17 cellular contexts compared by ENCODE assay signal in genomic region chr3:126130081-126130855, GRCh38. TPM values are rescaled to one million over a fixed set of nuclear protein-coding genes. Genes with fewer than 3 reads are reported as not detected.
DNase-seq lines count a peak whose midpoint lies in the region; ATAC-seq, FAIRE-seq and TF ChIP-seq lines count a peak whose summit lies in the region.
"Had no signal": no experiment of that assay in that cellular context is flagged by ENCODE, and none has a peak within 500 bp of the region (broad histone marks: within the 10 kb centered on the region; RNA-seq: fewer than 3 reads in every experiment).

No MANE protein-coding gene starts in this region.

- TF ChIP-seq CTCF in bronchial epithelial cell (IDR thresholded peaks at IDR 0.05; ENCODE audit: insufficient read depth, low read length, severe bottlenecking) (no peak), left lung (IDR thresholded peaks at IDR 0.05) (no peak), testis (IDR thresholded peaks at IDR 0.05) (no peak)

- H3K27me3 ChIP-seq in bronchial epithelial cell (ENCODE audit: control insufficient read depth, insufficient read depth, low read length): no peaks in the 10 kb centered on the region
- no peaks in the 10 kb centered on the region for H3K27me3 ChIP-seq in left lung
- no peaks in the 10 kb centered on the region for H3K27me3 ChIP-seq in testis
- H3K27me3 ChIP-seq: breast epithelium had no signal

- H3K36me3 ChIP-seq in bronchial epithelial cell (ENCODE audit: control insufficient read depth, insufficient read depth, low read length) (no peaks in the 10 kb centered on the region), left lung (no peaks in the 10 kb centered on the region), testis (ENCODE audit: low read depth, missing control alignments) (no peaks in the 10 kb centered on the region)
- H3K36me3 ChIP-seq: breast epithelium had no signal

- FAIRE-seq in bronchial epithelial cell (lab: Jason Lieb, UNC): peak; percentile 84
- FAIRE-seq: A549, GM12892 had no signal

- peak; percentile 26 for ATAC-seq in left lung
- ATAC-seq in HG02970 (IDR thresholded peaks at IDR 0.05; ENCODE audit: low FRiP score, unreplicated experiment): no peak
- ATAC-seq: A549 had no signal

- peak; percentile 3 for DNase-seq in activated CD4-positive, alpha-beta T cell treated with anti-CD3 and anti-CD28 coated beads for 1 hour
- no peak for DNase-seq in activated CD4-positive, alpha-beta T cell treated with anti-CD3 and anti-CD28 coated beads for 48 hours
- no peak for DNase-seq in bronchial epithelial cell (ENCODE audit: low read depth)
- DNase-seq in left lung: peak; percentile 32 to 65
- peak; percentile 4 for DNase-seq in testis
- DNase-seq in hepatic stellate cell (ENCODE audit: low spot score): no peak
- no peak for DNase-seq in DMS153 (lab: John Stamatoyannopoulos, UW)
- DNase-seq: activated CD4-positive, alpha-beta T cell treated with anti-CD3 and anti-CD28 coated beads, Interleukin-2, amount 50 U/mL, for 48 hours; activated naive CD4-positive, alpha-beta T cell treated with anti-CD3 and anti-CD28 coated beads for 36 hours; NCI-H187 treated with DMSO at 0.1 percent for 48 hours; NCI-H82 had no signal

- 85 to 87% methylated on average over 2 to 15 of the region's 15 CpGs for WGBS in testis, 2 donors

- no peak overlapping the region for H3K27ac ChIP-seq in left lung
- H3K27ac ChIP-seq in testis: no peak overlapping the region
- H3K27ac ChIP-seq: A549, breast epithelium, RWPE1 had no signal

- no peaks in the 10 kb centered on the region for H3K9me3 ChIP-seq in left lung
- H3K9me3 ChIP-seq in testis: no peaks in the 10 kb centered on the region
- H3K9me3 ChIP-seq: A549, breast epithelium had no signal

- intact Hi-C loops in left lung (cut with DNase I): loop anchor here in 1 of 2 donors (5.0 kb wide), 1 partner anchor 262 kb away; the partner anchor contains the start of gene CFAP100
- intact Hi-C loops in testis (cut with DNase I; ENCODE audit: low total_unique reads): loop anchor here (10.0 kb wide), 1 partner anchor 265 kb away; the partner anchor contains the start of gene CFAP100

- H3K4me3 ChIP-seq in bronchial epithelial cell (ENCODE audit: low read depth, low read length) (no peak overlapping the region), left lung (no peak overlapping the region), testis (no peak overlapping the region)
- H3K4me3 ChIP-seq: A549, breast epithelium had no signal

- H3K4me1 ChIP-seq in left lung (peaks cover 0 to 11% of the 10 kb centered on the region in 2 donors), testis (no peaks in the 10 kb centered on the region)
- H3K4me1 ChIP-seq: A549 had no signal

- TF ChIP-seq POLR2A in testis (IDR thresholded peaks at IDR 0.05): no peak

RNA-seq across cellular contexts. Expression of gene SLC41A3, which starts 46.3 kb away (rescaled TPM):
- total RNA-seq in bronchial epithelial cell (40.1 and 61.6 TPM in 2 replicates), left lung (10 to 100 TPM; 35.1 to 48.6 TPM), testis (100 to 1,000 TPM; 160 to 220 TPM)
- 161 TPM for polyA plus RNA-seq in testis (ENCODE audit: insufficient read depth, low read depth, low replicate concordance)

RNA-seq across cellular contexts. Expression of gene ALDH1L1, which starts 50.1 kb away (rescaled TPM):
- 9.1 and 11.1 TPM in 2 replicates for total RNA-seq in bronchial epithelial cell
- 1 to 10 TPM in 1 of 2 donors, under 1 TPM in 1; 0.90 to 1.8 TPM for total RNA-seq in left lung
- total RNA-seq in testis: 10 to 100 TPM; 67.5 to 73.8 TPM
- 19.6 TPM for polyA plus RNA-seq in testis (ENCODE audit: insufficient read depth, low read depth, low replicate concordance)
- total RNA-seq: activated naive CD4-positive, alpha-beta T cell treated with anti-CD3 and anti-CD28 coated beads for 36 hours; CD4-positive, alpha-beta T cell had no signal

Comparison
In these comparisons a context has a peak if more than half of its experiments do, and no peak if none do; other contexts are left out.
1. DNase-seq: peak in activated CD4-positive, alpha-beta T cell treated with anti-CD3 and anti-CD28 coated beads for 1 hour (single experiment), left lung (2 of 2) and testis (single experiment); none in activated CD4-positive, alpha-beta T cell treated with anti-CD3 and anti-CD28 coated beads for 48 hours (single experiment), bronchial epithelial cell (single experiment), hepatic stellate cell (single experiment) and DMS153 (single experiment).